Comparison of ENCODE assay signal across 8 cellular contexts in the genomic region with DNA sequence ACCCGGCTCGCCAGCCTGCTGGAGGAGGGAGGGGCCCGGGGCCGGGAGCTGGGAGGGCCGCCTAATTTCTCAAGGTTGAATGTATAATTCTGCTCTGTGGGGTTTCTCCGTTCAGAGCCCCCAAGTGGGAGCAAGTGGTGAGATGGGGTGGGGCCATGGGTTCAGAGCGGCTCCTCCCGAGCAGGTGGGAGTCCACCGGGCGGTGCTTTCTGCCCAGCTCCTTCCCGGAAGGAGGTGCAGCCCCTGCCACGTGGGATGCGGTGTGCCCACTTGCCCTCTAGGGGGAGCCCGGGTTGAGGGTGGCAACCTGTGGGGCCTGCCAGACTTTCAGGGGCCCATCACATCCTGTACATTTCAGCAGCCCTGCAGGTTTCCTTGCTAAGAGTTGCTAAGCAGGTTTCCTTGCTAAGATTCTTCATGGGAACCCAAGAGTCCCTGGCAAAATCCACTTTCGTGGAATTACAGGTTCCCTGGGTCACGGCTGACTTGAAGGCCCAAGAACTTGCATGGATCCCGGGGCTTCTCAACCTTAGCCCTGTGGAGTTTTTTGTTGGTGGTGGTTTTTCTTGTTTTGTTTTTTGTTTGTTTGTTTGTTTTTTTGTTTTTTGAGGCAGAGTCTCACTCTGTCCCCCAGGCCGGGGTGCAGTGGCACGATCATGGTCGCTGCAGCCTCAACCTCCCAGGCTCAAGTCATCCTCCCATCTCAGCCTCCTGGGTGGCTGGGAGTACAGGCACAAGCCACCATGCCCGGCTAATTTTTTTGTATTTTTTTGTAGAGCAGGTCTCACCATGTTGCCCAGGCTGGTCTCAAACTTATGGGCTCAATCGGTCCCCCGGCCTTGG.
DNase-seq lines count a peak whose midpoint lies in the region; ATAC-seq and TF ChIP-seq lines count a peak whose summit lies in the region.

No MANE protein-coding gene starts in this region.

- H3K4me1 ChIP-seq in SJSA1 (replicated peaks) (peaks cover 5% of the 10 kb centered on the region; the same call in 1 of the 2 replicates), heart right ventricle (peaks cover 3 to 15% (median 8%) of the 10 kb centered on the region in 9 donors)

- CTCF ChIA-PET in CD4-positive, alpha-beta T cell (lab: Charles Lee) = interaction anchor here (0.6 to 1.2 kb wide), 3 partner anchors 12 to 199 kb away, joined by 3 to 7 read pairs (median 7); no protein-coding TSS in a partner anchor

- TF ChIP-seq CTCF in CD4-positive, alpha-beta T cell (IDR thresholded peaks at IDR 0.05) = peak; percentile 67
- TF ChIP-seq CTCF in HL-60 (IDR thresholded peaks at IDR 0.05; ENCODE audit: insufficient read depth, low read length) (peak; percentile 45), heart right ventricle (IDR thresholded peaks at IDR 0.05) (peak; percentile 38 to 76 (median 62))

- peak; percentile 86 for ATAC-seq in CD4-positive, alpha-beta T cell (ENCODE audit: poor library complexity)
- ATAC-seq in heart right ventricle (peak in 7 of 8 donors; percentile 30 to 71 (median 49)), HG03439 (IDR thresholded peaks at IDR 0.05; ENCODE audit: unreplicated experiment) (no peak)

- H3K27ac ChIP-seq in CD4-positive, alpha-beta T cell (ENCODE audit: low read depth, low read length) = no peak overlapping the region
- H3K27ac ChIP-seq in HL-60 (replicated peaks) (no peak overlapping the region), SJSA1 (no peak overlapping the region), heart right ventricle (no peak overlapping the region)

- H3K36me3 Mint-ChIP-seq in CD4-positive, alpha-beta T cell (ENCODE audit: low read depth) = no peaks in the 10 kb centered on the region

- no peaks in the 10 kb centered on the region for H3K27me3 ChIP-seq in CD4-positive, alpha-beta T cell (ENCODE audit: control insufficient read depth, insufficient read depth, low read length)
- H3K27me3 ChIP-seq in HL-60 (ENCODE audit: insufficient read depth, poor library complexity, severe bottlenecking) (no peaks in the 10 kb centered on the region), SJSA1 (replicated peaks) (no peaks in the 10 kb centered on the region), heart right ventricle (no peaks in the 10 kb centered on the region)

- H3K27ac Mint-ChIP-seq in CD4-positive, alpha-beta T cell = no peak overlapping the region

- no peak overlapping the region for H3K4me3 Mint-ChIP-seq in CD4-positive, alpha-beta T cell

- POLR2A ChIA-PET in CD4-positive, alpha-beta T cell (lab: Charles Lee) = interaction anchor here (0.7 to 1.5 kb wide), 4 partner anchors 82 to 200 kb away, joined by 3 read pairs; partner anchors contain the start of gene GSE1

- no peaks in the 10 kb centered on the region for H3K4me1 Mint-ChIP-seq in CD4-positive, alpha-beta T cell (ENCODE audit: low read depth)

- intact Hi-C loops in CD4-positive, alpha-beta T cell (cut with DNase I, micrococcal nuclease) = loop anchor here in 1 of 2 experiments (5.0 kb wide), 1 partner anchor 301 kb away; no protein-coding TSS in a partner anchor
- intact Hi-C loops in heart right ventricle (cut with DNase I) = loop anchor here in 1 of 10 donors (5.0 kb wide), 2 partner anchors 141 to 191 kb away; no protein-coding TSS in a partner anchor

- no peaks in the 10 kb centered on the region for H3K9me3 ChIP-seq in CD4-positive, alpha-beta T cell (ENCODE audit: control insufficient read depth, low read length)
- H3K9me3 ChIP-seq in SJSA1 (replicated peaks) (no peaks in the 10 kb centered on the region; the same call in 1 of the 2 replicates), heart right ventricle (no peaks in the 10 kb centered on the region)

- H3K27me3 Mint-ChIP-seq in CD4-positive, alpha-beta T cell = no peaks in the 10 kb centered on the region

- H3K36me3 ChIP-seq in SJSA1 (no peaks in the 10 kb centered on the region), heart right ventricle (no peaks in the 10 kb centered on the region)

- H3K9me3 Mint-ChIP-seq in CD4-positive, alpha-beta T cell = no peaks in the 10 kb centered on the region

- no peak overlapping the region for H3K4me3 ChIP-seq in HL-60 (replicated peaks; ENCODE audit: insufficient read depth, low read length)
- H3K4me3 ChIP-seq in SJSA1 = no peak overlapping the region
- peak overlapping the region in 1 of 10 donors; percentile 5 for H3K4me3 ChIP-seq in heart right ventricle

- DNase-seq in CD4-positive, alpha-beta T cell = peak; percentile 47 to 71 (median 58)
- DNase-seq in HL-60 (ENCODE audit: low read depth in 1 of 2, low spot score in 1 of 2) = peak; percentile 40 to 82
- peak; percentile 42 to 72 for DNase-seq in SJSA1 (ENCODE audit: low read depth in 1 of 2, low spot score in 2 of 2)
- DNase-seq in activated effector memory CD4-positive, alpha-beta T cell treated with Interleukin-2 at 50 U/mL for 16 hours = peak; percentile 43
- peak; percentile 45 to 64 for DNase-seq in heart right ventricle
- DNase-seq in stimulated activated CD4-positive, alpha-beta T cell treated with anti-CD3 and anti-CD28 coated beads, Interleukin-15, amount 100 ng/mL, for 24 hours = peak; percentile 83
- DNase-seq in occipital lobe (lab: John Stamatoyannopoulos, UW) = no peak

- WGBS in heart right ventricle, 2 donors = 71 to 75% methylated on average over 23 of the region's 23 CpGs
